In the genomic region with DNA sequence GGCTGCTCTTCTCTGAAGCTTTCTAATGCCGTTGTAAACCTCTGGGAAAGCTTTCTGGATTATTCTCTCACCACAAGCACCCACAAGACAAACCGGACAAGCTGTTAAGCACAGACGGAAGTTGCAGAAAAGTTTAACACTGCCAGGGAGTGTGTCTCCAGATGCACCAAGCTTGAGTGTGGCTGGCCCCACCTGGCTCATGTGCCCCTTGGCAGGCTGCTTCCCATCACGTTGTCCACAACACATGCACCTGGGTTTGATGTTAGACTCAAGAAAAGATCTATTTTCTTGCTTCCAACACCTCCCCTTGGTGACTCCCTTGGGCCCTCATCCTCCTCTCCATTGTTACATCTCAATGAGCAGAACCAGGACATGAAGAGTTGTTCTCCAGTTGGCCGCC, we compare ENCODE assay signal across 18 cellular contexts.
DNase-seq lines count a peak whose midpoint lies in the region; ATAC-seq, FAIRE-seq and TF ChIP-seq lines count a peak whose summit lies in the region.
"Had no signal": no experiment of that assay in that cellular context is flagged by ENCODE, and none has a peak within 500 bp of the region (broad histone marks: within the 10 kb centered on the region; RNA-seq: fewer than 3 reads in every experiment).

No MANE protein-coding gene starts in this region.

- H3K9me3 ChIP-seq in vagina = no peaks in the 10 kb centered on the region
- no peaks in the 10 kb centered on the region for H3K9me3 ChIP-seq in gastrocnemius medialis
- H3K9me3 ChIP-seq: BLaER1 had no signal

- in situ Hi-C loops in gastrocnemius medialis (cut with MboI; ENCODE audit: low sequenced_read_pairs in 4 of 4) = no loop called here

- no peaks in the 10 kb centered on the region for H3K36me3 Mint-ChIP-seq in nephron (ENCODE audit: low read depth)
- H3K36me3 Mint-ChIP-seq: IgD-negative memory B cell had no signal

- H3K4me1 ChIP-seq in vagina = peaks cover 22% of the 10 kb centered on the region
- no peaks in the 10 kb centered on the region for H3K4me1 ChIP-seq in gastrocnemius medialis
- H3K4me1 ChIP-seq: BLaER1 had no signal

- H3K4me3 ChIP-seq in vagina (no peak overlapping the region), gastrocnemius medialis (no peak overlapping the region)
- H3K4me3 ChIP-seq: BLaER1, GM23248 had no signal

- H3K4me1 Mint-ChIP-seq in nephron = peaks cover 26% of the 10 kb centered on the region
- H3K4me1 Mint-ChIP-seq: IgD-negative memory B cell had no signal

- TF ChIP-seq POLR2A in vagina (IDR thresholded peaks at IDR 0.05) (no peak), H54 (IDR thresholded peaks at IDR 0.05; ENCODE audit: low read depth, low read length) (no peak), gastrocnemius medialis (IDR thresholded peaks at IDR 0.05) (no peak)

- peaks cover 33% of the 10 kb centered on the region for H3K27me3 Mint-ChIP-seq in nephron (ENCODE audit: low read depth)

- H3K27me3 ChIP-seq in vagina = no peaks in the 10 kb centered on the region
- H3K27me3 ChIP-seq in gastrocnemius medialis = no peaks in the 10 kb centered on the region
- H3K27me3 ChIP-seq: BLaER1 had no signal

- peak overlapping the region; percentile 50 to 79 (median 74) for H3K27ac Mint-ChIP-seq in nephron
- H3K27ac Mint-ChIP-seq: CD4-positive, alpha-beta T cell had no signal

- TF ChIP-seq CTCF in nephron (IDR thresholded peaks at IDR 0.05; ENCODE audit: unreplicated experiment in 3 of 3) (no peak), vagina (IDR thresholded peaks at IDR 0.05) (no peak), gastrocnemius medialis (IDR thresholded peaks at IDR 0.05 in 4 of 5, conservative IDR thresholded peaks at IDR 0.05 in 1 of 5) (no peak)

- intact Hi-C loops in sciatic nerve (cut with DNase I) (no loop called here), vagina (cut with DNase I) (no loop called here), gastrocnemius medialis (cut with DNase I; ENCODE audit: low total_unique reads) (no loop called here)

- FAIRE-seq in H54 (lab: Jason Lieb, UNC) = no peak
- FAIRE-seq: GM18507 had no signal

- no peaks in the 10 kb centered on the region for H3K9me3 Mint-ChIP-seq in nephron
- H3K9me3 Mint-ChIP-seq: CD4-positive, alpha-beta T cell had no signal

- H3K36me3 ChIP-seq in vagina (no peaks in the 10 kb centered on the region), gastrocnemius medialis (no peaks in the 10 kb centered on the region)
- H3K36me3 ChIP-seq: BLaER1 had no signal

- no peak overlapping the region for H3K4me3 Mint-ChIP-seq in nephron
- H3K4me3 Mint-ChIP-seq: CD4-positive, alpha-beta T cell had no signal

- H3K27ac ChIP-seq in vagina (peak overlapping the region; percentile 56), gastrocnemius medialis (no peak overlapping the region)
- H3K27ac ChIP-seq: 22Rv1, BLaER1, GM23248 had no signal

- ATAC-seq in sciatic nerve = peak; percentile 5
- ATAC-seq in gastrocnemius medialis = no peak

- peak; percentile 57 for DNase-seq in DMS79 treated with DMSO at 0.1 percent for 48 hours (lab: John Stamatoyannopoulos, UW)
- no peak for DNase-seq in DMS79 (lab: John Stamatoyannopoulos, UW)
- no peak for DNase-seq in sciatic nerve (ENCODE audit: low spot score)
- DNase-seq in vagina (ENCODE audit: extremely low spot score in 2 of 2) = no peak
- no peak for DNase-seq in DMS114 treated with DMSO at 0.1 percent for 48 hours (lab: John Stamatoyannopoulos, UW; ENCODE audit: unreplicated experiment)
- no peak for DNase-seq in H54 (ENCODE audit: insufficient read length, low spot score)
- DNase-seq in gastrocnemius medialis = no peak
- DNase-seq: AML-193; Calu3; CD4-positive, alpha-beta T cell; DMS 273 treated with DMSO at 0.1 percent for 48 hours; H7 had no signal
